ENCODE assay signal across 1 cellular context in the genomic region with DNA sequence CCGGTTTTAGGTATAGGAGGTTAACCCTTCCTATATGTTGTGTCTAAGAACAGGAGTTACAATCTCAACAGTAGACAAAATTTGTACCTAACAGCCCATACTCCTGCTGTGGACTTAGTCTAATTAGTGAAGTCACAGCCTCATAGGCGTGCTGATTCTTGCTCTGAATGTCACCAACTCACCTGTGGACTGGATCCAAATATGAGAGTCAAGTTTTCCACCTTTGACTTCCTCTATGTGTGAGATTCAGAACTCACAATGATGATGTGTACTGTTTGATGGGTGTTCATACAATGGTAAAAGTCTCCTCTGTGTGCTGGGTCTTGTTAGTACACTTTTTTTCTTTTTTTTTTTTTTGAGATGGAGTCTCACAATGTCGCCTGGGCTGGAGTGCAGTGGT.
TF ChIP-seq lines count a peak whose summit lies in the region.

No MANE protein-coding gene starts in this region.

TF ChIP-seq in HepG2, 621 proteins besides CTCF, POLR2A, EP300 and RAD21:
- TF ChIP-seq, protein P1, sequence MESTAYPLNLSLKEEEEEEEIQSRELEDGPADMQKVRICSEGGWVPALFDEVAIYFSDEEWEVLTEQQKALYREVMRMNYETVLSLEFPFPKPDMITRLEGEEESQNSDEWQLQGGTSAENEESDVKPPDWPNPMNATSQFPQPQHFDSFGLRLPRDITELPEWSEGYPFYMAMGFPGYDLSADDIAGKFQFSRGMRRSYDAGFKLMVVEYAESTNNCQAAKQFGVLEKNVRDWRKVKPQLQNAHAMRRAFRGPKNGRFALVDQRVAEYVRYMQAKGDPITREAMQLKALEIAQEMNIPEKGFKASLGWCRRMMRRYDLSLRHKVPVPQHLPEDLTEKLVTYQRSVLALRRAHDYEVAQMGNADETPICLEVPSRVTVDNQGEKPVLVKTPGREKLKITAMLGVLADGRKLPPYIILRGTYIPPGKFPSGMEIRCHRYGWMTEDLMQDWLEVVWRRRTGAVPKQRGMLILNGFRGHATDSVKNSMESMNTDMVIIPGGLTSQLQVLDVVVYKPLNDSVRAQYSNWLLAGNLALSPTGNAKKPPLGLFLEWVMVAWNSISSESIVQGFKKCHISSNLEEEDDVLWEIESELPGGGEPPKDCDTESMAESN (CRISPR knock-in tag; conservative IDR thresholded peaks at IDR 0.05), result no peak
- TF ChIP-seq ZNF235 (CRISPR knock-in tag; IDR thresholded peaks at IDR 0.05; ENCODE audit: borderline replicate concordance) (no peak), SKI (IDR thresholded peaks at IDR 0.05; ENCODE audit: partially characterized antibody) (no peak), MEIS1 (CRISPR knock-in tag; IDR thresholded peaks at IDR 0.05; ENCODE audit: borderline replicate concordance) (no peak), SCMH1 (CRISPR knock-in tag; IDR thresholded peaks at IDR 0.05; ENCODE audit: borderline replicate concordance) (no peak), ZNF720 (CRISPR knock-in tag; IDR thresholded peaks at IDR 0.05) (no peak), ZNF138 (CRISPR knock-in tag; IDR thresholded peaks at IDR 0.05; ENCODE audit: low read depth) (no peak), ZSCAN29 (CRISPR knock-in tag; conservative IDR thresholded peaks at IDR 0.05) (no peak), MED13 (CRISPR knock-in tag; IDR thresholded peaks at IDR 0.05) (no peak)
- TF ChIP-seq, protein P2, sequence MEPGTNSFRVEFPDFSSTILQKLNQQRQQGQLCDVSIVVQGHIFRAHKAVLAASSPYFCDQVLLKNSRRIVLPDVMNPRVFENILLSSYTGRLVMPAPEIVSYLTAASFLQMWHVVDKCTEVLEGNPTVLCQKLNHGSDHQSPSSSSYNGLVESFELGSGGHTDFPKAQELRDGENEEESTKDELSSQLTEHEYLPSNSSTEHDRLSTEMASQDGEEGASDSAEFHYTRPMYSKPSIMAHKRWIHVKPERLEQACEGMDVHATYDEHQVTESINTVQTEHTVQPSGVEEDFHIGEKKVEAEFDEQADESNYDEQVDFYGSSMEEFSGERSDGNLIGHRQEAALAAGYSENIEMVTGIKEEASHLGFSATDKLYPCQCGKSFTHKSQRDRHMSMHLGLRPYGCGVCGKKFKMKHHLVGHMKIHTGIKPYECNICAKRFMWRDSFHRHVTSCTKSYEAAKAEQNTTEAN (CRISPR knock-in tag; conservative IDR thresholded peaks at IDR 0.05), result no peak
- TF ChIP-seq, protein P3, sequence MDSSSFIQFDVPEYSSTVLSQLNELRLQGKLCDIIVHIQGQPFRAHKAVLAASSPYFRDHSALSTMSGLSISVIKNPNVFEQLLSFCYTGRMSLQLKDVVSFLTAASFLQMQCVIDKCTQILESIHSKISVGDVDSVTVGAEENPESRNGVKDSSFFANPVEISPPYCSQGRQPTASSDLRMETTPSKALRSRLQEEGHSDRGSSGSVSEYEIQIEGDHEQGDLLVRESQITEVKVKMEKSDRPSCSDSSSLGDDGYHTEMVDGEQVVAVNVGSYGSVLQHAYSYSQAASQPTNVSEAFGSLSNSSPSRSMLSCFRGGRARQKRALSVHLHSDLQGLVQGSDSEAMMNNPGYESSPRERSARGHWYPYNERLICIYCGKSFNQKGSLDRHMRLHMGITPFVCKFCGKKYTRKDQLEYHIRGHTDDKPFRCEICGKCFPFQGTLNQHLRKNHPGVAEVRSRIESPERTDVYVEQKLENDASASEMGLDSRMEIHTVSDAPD (CRISPR knock-in tag; IDR thresholded peaks at IDR 0.05), result no peak
